Comparison of ENCODE assay signal across 15 cellular contexts in genomic region chrX:13159886-13160285, GRCh38.
"Had no signal": no experiment of that assay in that cellular context is flagged by ENCODE, and none has a peak within 500 bp of the region (broad histone marks: within the 10 kb centered on the region; RNA-seq: fewer than 3 reads in every experiment).

No MANE protein-coding gene starts in this region.

- H3K4me1 Mint-ChIP-seq: central memory CD8-positive, alpha-beta T cell; stimulated activated effector memory CD8-positive, alpha-beta T cell treated with anti-CD3 and anti-CD28 coated beads, Interleukin-12 subunit alpha, Interleukin-12 subunit beta, amount 100 ng/mL, for 72 hours had no signal

- H3K27me3 Mint-ChIP-seq: central memory CD8-positive, alpha-beta T cell had no signal

- H3K9me3 ChIP-seq: body of pancreas, lower lobe of right lung had no signal

- H3K27me3 ChIP-seq: body of pancreas had no signal

- H3K4me3 ChIP-seq: body of pancreas, lower lobe of right lung, smooth muscle cell had no signal

- ATAC-seq: body of pancreas; stimulated activated effector memory CD8-positive, alpha-beta T cell treated with anti-CD3 and anti-CD28 coated beads, Interleukin-12 subunit alpha, Interleukin-12 subunit beta, amount 100 ng/mL, for 72 hours had no signal

- H3K27ac Mint-ChIP-seq: activated T-helper 2 cell treated with anti-CD3 and anti-CD28 coated beads, Interferon-gamma antibody, Interleukin-2, Interleukin-4, amounts not matched to agents 10 μg/mL and 5 μg/mL and 100 μg/mL, durations not matched to agents 14 hours and 24 hours and 36 hours; stimulated activated effector memory CD8-positive, alpha-beta T cell treated with anti-CD3 and anti-CD28 coated beads, Interleukin-12 subunit alpha, Interleukin-12 subunit beta, amount 100 ng/mL, for 72 hours; T-helper 2 cell treated with Interferon-gamma antibody and Interleukin-4, amounts not matched to agents 5 μg/mL and 100 μg/mL, for 36 hours had no signal

- H3K36me3 ChIP-seq: lower lobe of right lung had no signal

- DNase-seq: activated CD4-positive, alpha-beta T cell treated with anti-CD3 and anti-CD28 coated beads, Interleukin-2, amount 50 U/mL, for 1 hour; activated naive CD4-positive, alpha-beta T cell treated with anti-CD3 and anti-CD28 coated beads, Interleukin-2, amount 50 U/mL, for 16 hours; body of pancreas; cortex of kidney; effector memory CD4-positive, alpha-beta T cell; lower lobe of right lung; midbrain; naive B cell; SW 1271 had no signal

- H3K4me2 ChIP-seq: smooth muscle cell had no signal

- H3K9me3 Mint-ChIP-seq: central memory CD8-positive, alpha-beta T cell; stimulated activated effector memory CD8-positive, alpha-beta T cell treated with anti-CD3 and anti-CD28 coated beads, Interleukin-12 subunit alpha, Interleukin-12 subunit beta, amount 100 ng/mL, for 72 hours; T-helper 2 cell treated with Interferon-gamma antibody and Interleukin-4, amounts not matched to agents 5 μg/mL and 100 μg/mL, for 36 hours had no signal

- H3K27ac ChIP-seq: epithelial cell of prostate had no signal

- H3K4me3 Mint-ChIP-seq: central memory CD8-positive, alpha-beta T cell; naive B cell; stimulated activated effector memory CD8-positive, alpha-beta T cell treated with anti-CD3 and anti-CD28 coated beads, Interleukin-12 subunit alpha, Interleukin-12 subunit beta, amount 100 ng/mL, for 72 hours; T-helper 2 cell treated with Interferon-gamma antibody and Interleukin-4, amounts not matched to agents 5 μg/mL and 100 μg/mL, for 36 hours had no signal

- H3K36me3 Mint-ChIP-seq: naive B cell; stimulated activated effector memory CD8-positive, alpha-beta T cell treated with anti-CD3 and anti-CD28 coated beads, Interleukin-12 subunit alpha, Interleukin-12 subunit beta, amount 100 ng/mL, for 72 hours had no signal
